Comparison of ENCODE assay signal across 8 cellular contexts in genomic region chr1:6438047-6438525, GRCh38. TPM values are rescaled to one million over a fixed set of nuclear protein-coding genes. Genes with fewer than 3 reads are reported as not detected.
A peak's percentile ranks its signal among the peaks of the same experiment; 100 is the strongest.
DNase-seq lines count a peak whose midpoint lies in the region; ATAC-seq and TF ChIP-seq lines count a peak whose summit lies in the region.

No MANE protein-coding gene starts in this region.

- peaks cover 0 to 3% of the 10 kb centered on the region in 2 donors for H3K27me3 ChIP-seq in Peyer's patch
- H3K27me3 ChIP-seq in osteoblast (ENCODE audit: insufficient read depth, low read length), result peaks cover 12% of the 10 kb centered on the region
- H3K27me3 ChIP-seq in upper lobe of left lung, result peaks cover 0 to 14% (median 5%) of the 10 kb centered on the region in 4 donors

- H3K9me3 ChIP-seq in Peyer's patch (no peaks in the 10 kb centered on the region), osteoblast (ENCODE audit: low read depth, low read length) (no peaks in the 10 kb centered on the region), upper lobe of left lung (no peaks in the 10 kb centered on the region)

- no peaks in the 10 kb centered on the region for H4K20me1 ChIP-seq in osteoblast (ENCODE audit: insufficient read depth, low read length)

- peaks cover 0 to 15% (median 0%) of the 10 kb centered on the region in 4 donors for H3K4me1 ChIP-seq in Peyer's patch
- no peaks in the 10 kb centered on the region for H3K4me1 ChIP-seq in osteoblast (ENCODE audit: insufficient read depth, low read length)
- H3K4me1 ChIP-seq in upper lobe of left lung, result peaks cover 0 to 13% (median 11%) of the 10 kb centered on the region in 4 donors

- peak; percentile 63 to 94 (median 87) for TF ChIP-seq CTCF in Peyer's patch (IDR thresholded peaks at IDR 0.05)
- TF ChIP-seq CTCF in fibroblast of pulmonary artery (IDR thresholded peaks at IDR 0.05; ENCODE audit: low read length, missing control alignments), result peak; percentile 90
- peak; percentile 81 for TF ChIP-seq CTCF in osteoblast (IDR thresholded peaks at IDR 0.05; ENCODE audit: extremely low read depth, low read depth, low read length)
- TF ChIP-seq CTCF in upper lobe of left lung (IDR thresholded peaks at IDR 0.05), result peak; percentile 87 to 95 (median 91)

- TF ChIP-seq POLR2A in Peyer's patch (IDR thresholded peaks at IDR 0.05) (no peak), upper lobe of left lung (IDR thresholded peaks at IDR 0.05) (no peak)

- H3K27ac ChIP-seq in Peyer's patch (no peak overlapping the region), osteoblast (ENCODE audit: low read depth, low read length) (no peak overlapping the region), upper lobe of left lung (no peak overlapping the region)

- ATAC-seq in upper lobe of left lung (ENCODE audit: low FRiP score in 2 of 2) (peak; percentile 68 to 72), HG03469 (IDR thresholded peaks at IDR 0.05; ENCODE audit: unreplicated experiment) (no peak)

- H3K79me2 ChIP-seq in osteoblast (ENCODE audit: insufficient read depth, low read length), result no peaks in the 10 kb centered on the region

- DNase-seq in DMS79 (lab: John Stamatoyannopoulos, UW) (peak; percentile 47), HT1080 (ENCODE audit: low read depth) (peak; percentile 69), Peyer's patch (peak; percentile 61 to 85 (median 77)), activated T-helper 1 cell treated with Interleukin-2 at 50 U/mL for 16 hours (ENCODE audit: low read depth) (peak; percentile 51), fibroblast of pulmonary artery (ENCODE audit: low read depth) (peak; percentile 57), osteoblast (ENCODE audit: insufficient read length, low spot score, missing footprints) (peak; percentile 96), upper lobe of left lung (peak in 1 of 2 donors; percentile 62)

- H3K4me3 ChIP-seq in Peyer's patch (no peak overlapping the region), fibroblast of pulmonary artery (replicated peaks; ENCODE audit: low read depth, low read length) (no peak overlapping the region), osteoblast (ENCODE audit: insufficient read depth, low read length) (no peak overlapping the region), upper lobe of left lung (no peak overlapping the region)

- TF ChIP-seq EP300 in upper lobe of left lung (IDR thresholded peaks at IDR 0.05), result no peak

- H3K36me3 ChIP-seq in Peyer's patch (no peaks in the 10 kb centered on the region), osteoblast (ENCODE audit: insufficient read depth, low read length) (no peaks in the 10 kb centered on the region), upper lobe of left lung (no peaks in the 10 kb centered on the region)

- H2AFZ ChIP-seq in osteoblast (ENCODE audit: low read length), result no peak overlapping the region

- H3K4me2 ChIP-seq in osteoblast (ENCODE audit: insufficient read depth, low read length), result no peak overlapping the region

- WGBS in upper lobe of left lung, 2 donors, result 10 to 15% methylated on average over 4 to 5 of the region's 5 CpGs

RNA-seq across cellular contexts. Expression of gene ESPN, which starts 13.5 kb away (rescaled TPM):
- not detected in 2 replicates for total RNA-seq in HT1080 (2014; rRNA removed; shearing (Covaris generic))
- polyA plus RNA-seq in HT1080 (2015; cell fraction: cytosol; rRNA removed), result 0.51 and 0.60 TPM in 2 replicates
- polyA plus RNA-seq in HT1080 (2015; cell fraction: nucleus; rRNA removed), result 0.16 and 0.37 TPM in 2 replicates
- total RNA-seq in Peyer's patch (100 to 1,000 TPM in 3 of 4 donors, 10 to 100 TPM in 1; 17.3 to 390 (median 306) TPM), osteoblast (not detected in 2 replicates), upper lobe of left lung (10 to 100 TPM in 2 of 6 donors, 1 to 10 TPM in 4; 2.1 to 27.2 (median 4.8) TPM)

RNA-seq across cellular contexts. Expression of gene HES2, which starts 18.4 kb away (rescaled TPM):
- total RNA-seq in HT1080 (2014; rRNA removed; shearing (Covaris generic)), result 0.08 and 0.13 TPM in 2 replicates
- 0.41 and 0.98 TPM in 2 replicates for polyA plus RNA-seq in HT1080 (2015; cell fraction: cytosol; rRNA removed)
- polyA plus RNA-seq in HT1080 (2015; cell fraction: nucleus; rRNA removed), result 0.81 and 1.2 TPM in 2 replicates
- 10 to 100 TPM in 1 of 4 donors, 1 to 10 TPM in 3; 2.5 to 15.9 (median 5.2) TPM for total RNA-seq in Peyer's patch
- not detected in 2 replicates for total RNA-seq in osteoblast
- 10 to 100 TPM in 1 of 6 donors, 1 to 10 TPM in 5; 1.8 to 11.4 (median 3.7) TPM for total RNA-seq in upper lobe of left lung

RNA-seq across cellular contexts. Expression of gene TNFRSF25, which starts 27.9 kb away (rescaled TPM):
- 12.9 and 14.7 TPM in 2 replicates for total RNA-seq in HT1080 (2014; rRNA removed; shearing (Covaris generic))
- polyA plus RNA-seq in HT1080 (2015; cell fraction: cytosol; rRNA removed), result 8.8 and 10.2 TPM in 2 replicates
- polyA plus RNA-seq in HT1080 (2015; cell fraction: nucleus; rRNA removed), result 171 and 178 TPM in 2 replicates
- total RNA-seq in Peyer's patch (10 to 100 TPM; 31.0 to 88.4 (median 61.5) TPM), osteoblast (3.3 and 5.0 TPM in 2 replicates), upper lobe of left lung (10 to 100 TPM in 4 of 6 donors, 1 to 10 TPM in 2; 4.6 to 51.3 (median 14.0) TPM)

RNA-seq across cellular contexts. Expression of gene ACOT7, which starts 44.5 kb away (rescaled TPM):
- total RNA-seq in HT1080 (2014; rRNA removed; shearing (Covaris generic)), result 101 and 179 TPM in 2 replicates
- polyA plus RNA-seq in HT1080 (2015; cell fraction: cytosol; rRNA removed), result 251 and 252 TPM in 2 replicates
- polyA plus RNA-seq in HT1080 (2015; cell fraction: nucleus; rRNA removed), result 169 and 180 TPM in 2 replicates
- total RNA-seq in Peyer's patch (10 to 100 TPM; 38.4 to 93.2 (median 67.1) TPM), osteoblast (9.1 and 10.9 TPM in 2 replicates), upper lobe of left lung (10 to 100 TPM in 5 of 6 donors, 1 to 10 TPM in 1; 8.2 to 33.4 (median 26.5) TPM)

RNA-seq across cellular contexts. Expression of gene PLEKHG5, which starts 53.4 kb away (rescaled TPM):
- total RNA-seq in HT1080 (2014; rRNA removed; shearing (Covaris generic)), result 20.3 and 20.4 TPM in 2 replicates
- 16.7 and 19.8 TPM in 2 replicates for polyA plus RNA-seq in HT1080 (2015; cell fraction: cytosol; rRNA removed)
- 96.6 and 102 TPM in 2 replicates for polyA plus RNA-seq in HT1080 (2015; cell fraction: nucleus; rRNA removed)
- 10 to 100 TPM; 17.7 to 56.9 (median 45.4) TPM for total RNA-seq in Peyer's patch
- total RNA-seq in osteoblast, result 11.2 and 13.3 TPM in 2 replicates
- 10 to 100 TPM in 5 of 6 donors, 1 to 10 TPM in 1; 5.0 to 31.4 (median 12.6) TPM for total RNA-seq in upper lobe of left lung
